1 cellular context compared by ENCODE assay signal in the genomic region with DNA sequence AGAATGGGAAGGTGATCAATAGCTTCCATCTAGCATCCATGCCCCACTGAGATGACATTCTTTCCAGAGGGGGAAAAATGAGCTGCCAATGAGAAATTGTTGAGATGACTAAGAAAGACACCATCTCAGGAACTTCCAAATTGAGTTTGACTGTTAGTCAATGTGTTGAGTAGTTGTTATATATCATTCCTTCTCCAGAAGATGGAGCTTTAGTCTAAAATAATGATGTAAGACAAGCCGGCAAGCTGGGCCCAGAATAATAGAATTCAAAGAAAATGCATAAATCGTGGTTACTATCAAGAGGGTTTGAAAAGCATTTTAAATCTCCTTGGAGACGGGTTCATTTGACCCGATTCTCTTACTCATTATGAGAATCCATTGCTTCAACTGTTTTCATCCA.
TF ChIP-seq lines count a peak whose summit lies in the region.

No MANE protein-coding gene starts in this region.

TF ChIP-seq in HepG2, 621 proteins besides CTCF, POLR2A, EP300 and RAD21 (continued from another document and continues in another):
- TF ChIP-seq, protein P1, sequence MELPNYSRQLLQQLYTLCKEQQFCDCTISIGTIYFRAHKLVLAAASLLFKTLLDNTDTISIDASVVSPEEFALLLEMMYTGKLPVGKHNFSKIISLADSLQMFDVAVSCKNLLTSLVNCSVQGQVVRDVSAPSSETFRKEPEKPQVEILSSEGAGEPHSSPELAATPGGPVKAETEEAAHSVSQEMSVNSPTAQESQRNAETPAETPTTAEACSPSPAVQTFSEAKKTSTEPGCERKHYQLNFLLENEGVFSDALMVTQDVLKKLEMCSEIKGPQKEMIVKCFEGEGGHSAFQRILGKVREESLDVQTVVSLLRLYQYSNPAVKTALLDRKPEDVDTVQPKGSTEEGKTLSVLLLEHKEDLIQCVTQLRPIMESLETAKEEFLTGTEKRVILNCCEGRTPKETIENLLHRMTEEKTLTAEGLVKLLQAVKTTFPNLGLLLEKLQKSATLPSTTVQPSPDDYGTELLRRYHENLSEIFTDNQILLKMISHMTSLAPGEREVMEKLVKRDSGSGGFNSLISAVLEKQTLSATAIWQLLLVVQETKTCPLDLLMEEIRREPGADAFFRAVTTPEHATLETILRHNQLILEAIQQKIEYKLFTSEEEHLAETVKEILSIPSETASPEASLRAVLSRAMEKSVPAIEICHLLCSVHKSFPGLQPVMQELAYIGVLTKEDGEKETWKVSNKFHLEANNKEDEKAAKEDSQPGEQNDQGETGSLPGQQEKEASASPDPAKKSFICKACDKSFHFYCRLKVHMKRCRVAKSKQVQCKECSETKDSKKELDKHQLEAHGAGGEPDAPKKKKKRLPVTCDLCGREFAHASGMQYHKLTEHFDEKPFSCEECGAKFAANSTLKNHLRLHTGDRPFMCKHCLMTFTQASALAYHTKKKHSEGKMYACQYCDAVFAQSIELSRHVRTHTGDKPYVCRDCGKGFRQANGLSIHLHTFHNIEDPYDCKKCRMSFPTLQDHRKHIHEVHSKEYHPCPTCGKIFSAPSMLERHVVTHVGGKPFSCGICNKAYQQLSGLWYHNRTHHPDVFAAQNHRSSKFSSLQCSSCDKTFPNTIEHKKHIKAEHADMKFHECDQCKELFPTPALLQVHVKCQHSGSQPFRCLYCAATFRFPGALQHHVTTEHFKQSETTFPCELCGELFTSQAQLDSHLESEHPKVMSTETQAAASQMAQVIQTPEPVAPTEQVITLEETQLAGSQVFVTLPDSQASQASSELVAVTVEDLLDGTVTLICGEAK (IDR thresholded peaks at IDR 0.05): no peak
- TF ChIP-seq, protein P1 (CRISPR knock-in tag; IDR thresholded peaks at IDR 0.05): no peak
- TF ChIP-seq, protein P2, sequence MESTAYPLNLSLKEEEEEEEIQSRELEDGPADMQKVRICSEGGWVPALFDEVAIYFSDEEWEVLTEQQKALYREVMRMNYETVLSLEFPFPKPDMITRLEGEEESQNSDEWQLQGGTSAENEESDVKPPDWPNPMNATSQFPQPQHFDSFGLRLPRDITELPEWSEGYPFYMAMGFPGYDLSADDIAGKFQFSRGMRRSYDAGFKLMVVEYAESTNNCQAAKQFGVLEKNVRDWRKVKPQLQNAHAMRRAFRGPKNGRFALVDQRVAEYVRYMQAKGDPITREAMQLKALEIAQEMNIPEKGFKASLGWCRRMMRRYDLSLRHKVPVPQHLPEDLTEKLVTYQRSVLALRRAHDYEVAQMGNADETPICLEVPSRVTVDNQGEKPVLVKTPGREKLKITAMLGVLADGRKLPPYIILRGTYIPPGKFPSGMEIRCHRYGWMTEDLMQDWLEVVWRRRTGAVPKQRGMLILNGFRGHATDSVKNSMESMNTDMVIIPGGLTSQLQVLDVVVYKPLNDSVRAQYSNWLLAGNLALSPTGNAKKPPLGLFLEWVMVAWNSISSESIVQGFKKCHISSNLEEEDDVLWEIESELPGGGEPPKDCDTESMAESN (CRISPR knock-in tag; conservative IDR thresholded peaks at IDR 0.05): no peak
- TF ChIP-seq TCF12 (IDR thresholded peaks at IDR 0.05): no peak
- no peak for TF ChIP-seq TCF12 (CRISPR knock-in tag; IDR thresholded peaks at IDR 0.05)
- no peak; the same call in 1 of the 2 replicates for TF ChIP-seq IRF2 (CRISPR knock-in tag; IDR thresholded peaks at IDR 0.05)
- no peak for TF ChIP-seq RBFOX2 (IDR thresholded peaks at IDR 0.05; ENCODE audit: low read depth, low read length)
- peak; percentile 10 for TF ChIP-seq TEAD3 (CRISPR knock-in tag; optimal IDR thresholded peaks at IDR 0.05; ENCODE audit: borderline replicate concordance)
- TF ChIP-seq, protein P3, sequence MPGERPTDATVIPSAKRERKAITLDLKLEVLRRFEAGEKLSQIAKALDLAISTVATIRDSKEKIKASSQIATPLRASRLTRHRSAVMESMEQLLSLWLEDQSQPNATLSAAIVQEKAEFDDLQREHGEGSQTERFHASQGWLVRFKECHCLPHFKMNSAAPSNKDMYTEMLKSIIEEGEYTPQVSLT (CRISPR knock-in tag; IDR thresholded peaks at IDR 0.05; ENCODE audit: borderline replicate concordance, low read depth): no peak
- TF ChIP-seq HOXA3 (CRISPR knock-in tag; IDR thresholded peaks at IDR 0.05): no peak
- no peak for TF ChIP-seq ARNTL (CRISPR knock-in tag; IDR thresholded peaks at IDR 0.05)
- TF ChIP-seq, protein P4, sequence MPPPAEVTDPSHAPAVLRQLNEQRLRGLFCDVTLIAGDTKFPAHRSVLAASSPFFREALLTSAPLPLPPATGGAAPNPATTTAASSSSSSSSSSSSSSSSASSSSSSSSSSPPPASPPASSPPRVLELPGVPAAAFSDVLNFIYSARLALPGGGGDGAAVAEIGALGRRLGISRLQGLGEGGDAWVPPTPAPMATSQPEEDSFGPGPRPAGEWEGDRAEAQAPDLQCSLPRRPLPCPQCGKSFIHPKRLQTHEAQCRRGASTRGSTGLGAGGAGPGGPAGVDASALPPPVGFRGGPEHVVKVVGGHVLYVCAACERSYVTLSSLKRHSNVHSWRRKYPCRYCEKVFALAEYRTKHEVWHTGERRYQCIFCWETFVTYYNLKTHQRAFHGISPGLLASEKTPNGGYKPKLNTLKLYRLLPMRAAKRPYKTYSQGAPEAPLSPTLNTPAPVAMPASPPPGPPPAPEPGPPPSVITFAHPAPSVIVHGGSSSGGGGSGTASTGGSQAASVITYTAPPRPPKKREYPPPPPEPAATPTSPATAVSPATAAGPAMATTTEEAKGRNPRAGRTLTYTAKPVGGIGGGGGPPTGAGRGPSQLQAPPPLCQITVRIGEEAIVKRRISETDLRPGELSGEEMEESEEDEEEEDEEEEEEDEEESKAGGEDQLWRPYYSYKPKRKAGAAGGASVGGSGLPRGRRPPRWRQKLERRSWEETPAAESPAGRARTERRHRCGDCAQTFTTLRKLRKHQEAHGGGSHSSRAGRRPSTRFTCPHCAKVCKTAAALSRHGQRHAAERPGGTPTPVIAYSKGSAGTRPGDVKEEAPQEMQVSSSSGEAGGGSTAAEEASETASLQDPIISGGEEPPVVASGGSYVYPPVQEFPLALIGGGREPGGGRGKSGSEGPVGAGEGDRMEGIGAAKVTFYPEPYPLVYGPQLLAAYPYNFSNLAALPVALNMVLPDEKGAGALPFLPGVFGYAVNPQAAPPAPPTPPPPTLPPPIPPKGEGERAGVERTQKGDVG (CRISPR knock-in tag; IDR thresholded peaks at IDR 0.05; ENCODE audit: borderline replicate concordance): no peak
- TF ChIP-seq ATF1 (CRISPR knock-in tag; IDR thresholded peaks at IDR 0.05): no peak
- TF ChIP-seq RFX5 (IDR thresholded peaks at IDR 0.05; ENCODE audit: low read depth, low read length): no peak
- TF ChIP-seq SOX5 (CRISPR knock-in tag; IDR thresholded peaks at IDR 0.05; ENCODE audit: borderline replicate concordance): peak; percentile 48; the same call in 1 of the 2 replicates
- TF ChIP-seq, protein P5, sequence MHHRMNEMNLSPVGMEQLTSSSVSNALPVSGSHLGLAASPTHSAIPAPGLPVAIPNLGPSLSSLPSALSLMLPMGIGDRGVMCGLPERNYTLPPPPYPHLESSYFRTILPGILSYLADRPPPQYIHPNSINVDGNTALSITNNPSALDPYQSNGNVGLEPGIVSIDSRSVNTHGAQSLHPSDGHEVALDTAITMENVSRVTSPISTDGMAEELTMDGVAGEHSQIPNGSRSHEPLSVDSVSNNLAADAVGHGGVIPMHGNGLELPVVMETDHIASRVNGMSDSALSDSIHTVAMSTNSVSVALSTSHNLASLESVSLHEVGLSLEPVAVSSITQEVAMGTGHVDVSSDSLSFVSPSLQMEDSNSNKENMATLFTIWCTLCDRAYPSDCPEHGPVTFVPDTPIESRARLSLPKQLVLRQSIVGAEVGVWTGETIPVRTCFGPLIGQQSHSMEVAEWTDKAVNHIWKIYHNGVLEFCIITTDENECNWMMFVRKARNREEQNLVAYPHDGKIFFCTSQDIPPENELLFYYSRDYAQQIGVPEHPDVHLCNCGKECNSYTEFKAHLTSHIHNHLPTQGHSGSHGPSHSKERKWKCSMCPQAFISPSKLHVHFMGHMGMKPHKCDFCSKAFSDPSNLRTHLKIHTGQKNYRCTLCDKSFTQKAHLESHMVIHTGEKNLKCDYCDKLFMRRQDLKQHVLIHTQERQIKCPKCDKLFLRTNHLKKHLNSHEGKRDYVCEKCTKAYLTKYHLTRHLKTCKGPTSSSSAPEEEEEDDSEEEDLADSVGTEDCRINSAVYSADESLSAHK (CRISPR knock-in tag; IDR thresholded peaks at IDR 0.05; ENCODE audit: borderline replicate concordance): no peak
- TF ChIP-seq, protein P6, sequence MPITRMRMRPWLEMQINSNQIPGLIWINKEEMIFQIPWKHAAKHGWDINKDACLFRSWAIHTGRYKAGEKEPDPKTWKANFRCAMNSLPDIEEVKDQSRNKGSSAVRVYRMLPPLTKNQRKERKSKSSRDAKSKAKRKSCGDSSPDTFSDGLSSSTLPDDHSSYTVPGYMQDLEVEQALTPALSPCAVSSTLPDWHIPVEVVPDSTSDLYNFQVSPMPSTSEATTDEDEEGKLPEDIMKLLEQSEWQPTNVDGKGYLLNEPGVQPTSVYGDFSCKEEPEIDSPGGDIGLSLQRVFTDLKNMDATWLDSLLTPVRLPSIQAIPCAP (CRISPR knock-in tag; IDR thresholded peaks at IDR 0.05; ENCODE audit: low read depth): no peak
- TF ChIP-seq KAT8 (CRISPR knock-in tag; IDR thresholded peaks at IDR 0.05): peak; percentile 18; the same call in 1 of the 2 replicates
- no peak for TF ChIP-seq ZNF724P (CRISPR knock-in tag; IDR thresholded peaks at IDR 0.05; ENCODE audit: borderline replicate concordance)
- no peak for TF ChIP-seq MIER2 (CRISPR knock-in tag; IDR thresholded peaks at IDR 0.05)
- TF ChIP-seq, protein P7, sequence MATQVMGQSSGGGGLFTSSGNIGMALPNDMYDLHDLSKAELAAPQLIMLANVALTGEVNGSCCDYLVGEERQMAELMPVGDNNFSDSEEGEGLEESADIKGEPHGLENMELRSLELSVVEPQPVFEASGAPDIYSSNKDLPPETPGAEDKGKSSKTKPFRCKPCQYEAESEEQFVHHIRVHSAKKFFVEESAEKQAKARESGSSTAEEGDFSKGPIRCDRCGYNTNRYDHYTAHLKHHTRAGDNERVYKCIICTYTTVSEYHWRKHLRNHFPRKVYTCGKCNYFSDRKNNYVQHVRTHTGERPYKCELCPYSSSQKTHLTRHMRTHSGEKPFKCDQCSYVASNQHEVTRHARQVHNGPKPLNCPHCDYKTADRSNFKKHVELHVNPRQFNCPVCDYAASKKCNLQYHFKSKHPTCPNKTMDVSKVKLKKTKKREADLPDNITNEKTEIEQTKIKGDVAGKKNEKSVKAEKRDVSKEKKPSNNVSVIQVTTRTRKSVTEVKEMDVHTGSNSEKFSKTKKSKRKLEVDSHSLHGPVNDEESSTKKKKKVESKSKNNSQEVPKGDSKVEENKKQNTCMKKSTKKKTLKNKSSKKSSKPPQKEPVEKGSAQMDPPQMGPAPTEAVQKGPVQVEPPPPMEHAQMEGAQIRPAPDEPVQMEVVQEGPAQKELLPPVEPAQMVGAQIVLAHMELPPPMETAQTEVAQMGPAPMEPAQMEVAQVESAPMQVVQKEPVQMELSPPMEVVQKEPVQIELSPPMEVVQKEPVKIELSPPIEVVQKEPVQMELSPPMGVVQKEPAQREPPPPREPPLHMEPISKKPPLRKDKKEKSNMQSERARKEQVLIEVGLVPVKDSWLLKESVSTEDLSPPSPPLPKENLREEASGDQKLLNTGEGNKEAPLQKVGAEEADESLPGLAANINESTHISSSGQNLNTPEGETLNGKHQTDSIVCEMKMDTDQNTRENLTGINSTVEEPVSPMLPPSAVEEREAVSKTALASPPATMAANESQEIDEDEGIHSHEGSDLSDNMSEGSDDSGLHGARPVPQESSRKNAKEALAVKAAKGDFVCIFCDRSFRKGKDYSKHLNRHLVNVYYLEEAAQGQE (IDR thresholded peaks at IDR 0.05; ENCODE audit: borderline replicate concordance in 1 of 2, low read depth in 1 of 2, low read length in 2 of 2): no peak
- TF ChIP-seq SOX6 (IDR thresholded peaks at IDR 0.05): no peak
- TF ChIP-seq SOX6 (CRISPR knock-in tag; IDR thresholded peaks at IDR 0.05): peak; percentile 32; the same call in 1 of the 2 replicates
- no peak for TF ChIP-seq RCOR2 (CRISPR knock-in tag; IDR thresholded peaks at IDR 0.05)
- no peak for TF ChIP-seq YEATS4 (CRISPR knock-in tag; IDR thresholded peaks at IDR 0.05; ENCODE audit: borderline replicate concordance)
